13 cellular contexts compared by ENCODE assay signal in genomic region chrX:13692771-13693231, GRCh38. TPM values are rescaled to one million over a fixed set of nuclear protein-coding genes. Genes with fewer than 3 reads are reported as not detected.
DNase-seq lines count a peak whose midpoint lies in the region; ATAC-seq and TF ChIP-seq lines count a peak whose summit lies in the region.
"Had no signal": no experiment of that assay in that cellular context is flagged by ENCODE, and none has a peak within 500 bp of the region (broad histone marks: within the 10 kb centered on the region; RNA-seq: fewer than 3 reads in every experiment).

No MANE protein-coding gene starts in this region.

- peak overlapping the region; percentile 57 for H3K27ac ChIP-seq in mesendoderm (ENCODE audit: low read depth, low read length)
- H3K27ac ChIP-seq: heart left ventricle, RWPE1 had no signal

- no peak overlapping the region for H4K8ac ChIP-seq in mesendoderm (ENCODE audit: low read depth, low read length)

- no peak overlapping the region for H2BK120ac ChIP-seq in mesendoderm (ENCODE audit: low read depth, low read length)

- peaks cover 41% of the 10 kb centered on the region for H3K4me1 ChIP-seq in adipocyte (ENCODE audit: control insufficient read depth, insufficient read depth, low read length)
- peaks cover 6% of the 10 kb centered on the region for H3K4me1 ChIP-seq in mesendoderm (ENCODE audit: control insufficient read depth, low read depth, low read length)

- H2BK15ac ChIP-seq in mesendoderm (replicated peaks; ENCODE audit: low read depth): no peak overlapping the region

- no peak overlapping the region for H4K5ac ChIP-seq in mesendoderm (ENCODE audit: low read length)

- H3K18ac ChIP-seq in mesendoderm (ENCODE audit: low read length): no peak overlapping the region

- in situ Hi-C loops in ACHN (cut with HindIII; ENCODE audit: low pct_ligation_motif_present, low pct_unique_long_range_greater_than_20kb, low sequenced_read_pairs): no loop called here

- no peak for ATAC-seq in activated CD4-positive, CD25-positive, alpha-beta regulatory T cell treated with anti-CD3 and anti-CD28 coated beads, Interleukin-2, amount 50 U/mL, for 24 hours
- ATAC-seq in HG02885 (IDR thresholded peaks at IDR 0.05; ENCODE audit: poor library complexity, unreplicated experiment) (no peak), HG03196 (IDR thresholded peaks at IDR 0.05; ENCODE audit: unreplicated experiment) (no peak)
- ATAC-seq: heart left ventricle had no signal

- H3K4me2 ChIP-seq in mesendoderm (ENCODE audit: low read length): no peak overlapping the region

- no peaks in the 10 kb centered on the region for H3K27me3 ChIP-seq in adipocyte (replicated peaks; ENCODE audit: control insufficient read depth, insufficient read depth, low read length)
- no peaks in the 10 kb centered on the region for H3K27me3 ChIP-seq in mesendoderm (ENCODE audit: insufficient read depth, low read length, poor library complexity)

- H3K79me1 ChIP-seq in mesendoderm (ENCODE audit: low read length): no peaks in the 10 kb centered on the region

- no peak overlapping the region for H2BK5ac ChIP-seq in mesendoderm (ENCODE audit: low read length)

- peak overlapping the region; percentile 87 for H3K4me3 ChIP-seq in GM12865 (ENCODE audit: low read depth, low read length)
- peak overlapping the region; percentile 14 for H3K4me3 ChIP-seq in adipocyte (ENCODE audit: low read length)
- H3K4me3 ChIP-seq in mesendoderm (ENCODE audit: low read length): no peak overlapping the region
- H3K4me3 ChIP-seq: heart left ventricle, thoracic aorta had no signal

- no peaks in the 10 kb centered on the region for H3K9me3 ChIP-seq in adipocyte (ENCODE audit: control insufficient read depth, low read length)
- H3K9me3 ChIP-seq: heart left ventricle, thoracic aorta had no signal

- no peak overlapping the region for H3K4ac ChIP-seq in mesendoderm (ENCODE audit: low read depth, low read length)

- WGBS in mesendoderm (ENCODE audit: extremely low coverage, insufficient coverage, low lambda C conversion rate): no CpG with 5 or more reads among the region's 5 CpGs

- no peaks in the 10 kb centered on the region for H3K36me3 ChIP-seq in adipocyte (ENCODE audit: control insufficient read depth, insufficient read depth, low read length, severe bottlenecking)
- no peaks in the 10 kb centered on the region for H3K36me3 ChIP-seq in mesendoderm (ENCODE audit: control insufficient read depth, insufficient read depth, low read length)
- H3K36me3 ChIP-seq: heart left ventricle, thoracic aorta had no signal

- H3K79me2 ChIP-seq in mesendoderm (ENCODE audit: control insufficient read depth, insufficient read depth, low read length): peaks cover 50% of the 10 kb centered on the region

- DNase-seq in ACHN (peak; percentile 53), GM12865 (ENCODE audit: low read depth) (no peak), adipocyte (ENCODE audit: low read depth) (no peak), mesendoderm (no peak), NCI-H524 (lab: John Stamatoyannopoulos, UW) (no peak)
- DNase-seq: heart left ventricle; NCI-H187; stimulated activated CD4-positive, alpha-beta T cell treated with anti-CD3 and anti-CD28 coated beads, Interleukin-2, amount 100 ng/mL, for 24 hours had no signal

- H3K9ac ChIP-seq in adipocyte (ENCODE audit: low read length): no peak overlapping the region
- H3K9ac ChIP-seq in mesendoderm (ENCODE audit: low read length): no peak overlapping the region

- no peak for TF ChIP-seq CTCF in GM12865 (IDR thresholded peaks at IDR 0.05; ENCODE audit: insufficient read depth, low read depth, low read length, missing control alignments)

- no peak overlapping the region for H2AK5ac ChIP-seq in mesendoderm (ENCODE audit: low read length)

- peak overlapping the region; percentile 25 for H3K56ac ChIP-seq in mesendoderm (ENCODE audit: low read length)

- H3K23ac ChIP-seq in mesendoderm (ENCODE audit: low read length): no peak overlapping the region

RNA-seq across cellular contexts. Expression of gene RAB9A, which starts 3.9 kb away (rescaled TPM):
- 23.3 TPM for polyA plus RNA-seq in mesendoderm (2013, experiment 1 of 2)
- polyA plus RNA-seq in mesendoderm (2013, experiment 2 of 2): 22.9 TPM

RNA-seq across cellular contexts. Expression of gene TCEANC, which starts 39.9 kb away (rescaled TPM):
- polyA plus RNA-seq in mesendoderm (2013, experiment 1 of 2): 1.1 TPM
- 1.1 TPM for polyA plus RNA-seq in mesendoderm (2013, experiment 2 of 2)

RNA-seq across cellular contexts. Expression of gene TRAPPC2, which starts 41.6 kb away (rescaled TPM):
- 5.9 TPM for polyA plus RNA-seq in mesendoderm (2013, experiment 1 of 2)
- 5.5 TPM for polyA plus RNA-seq in mesendoderm (2013, experiment 2 of 2)

RNA-seq across cellular contexts. Expression of gene OFD1, which starts 41.7 kb away (rescaled TPM):
- polyA plus RNA-seq in mesendoderm (2013, experiment 1 of 2): 21.3 TPM
- 21.7 TPM for polyA plus RNA-seq in mesendoderm (2013, experiment 2 of 2)
